In the genomic region with DNA sequence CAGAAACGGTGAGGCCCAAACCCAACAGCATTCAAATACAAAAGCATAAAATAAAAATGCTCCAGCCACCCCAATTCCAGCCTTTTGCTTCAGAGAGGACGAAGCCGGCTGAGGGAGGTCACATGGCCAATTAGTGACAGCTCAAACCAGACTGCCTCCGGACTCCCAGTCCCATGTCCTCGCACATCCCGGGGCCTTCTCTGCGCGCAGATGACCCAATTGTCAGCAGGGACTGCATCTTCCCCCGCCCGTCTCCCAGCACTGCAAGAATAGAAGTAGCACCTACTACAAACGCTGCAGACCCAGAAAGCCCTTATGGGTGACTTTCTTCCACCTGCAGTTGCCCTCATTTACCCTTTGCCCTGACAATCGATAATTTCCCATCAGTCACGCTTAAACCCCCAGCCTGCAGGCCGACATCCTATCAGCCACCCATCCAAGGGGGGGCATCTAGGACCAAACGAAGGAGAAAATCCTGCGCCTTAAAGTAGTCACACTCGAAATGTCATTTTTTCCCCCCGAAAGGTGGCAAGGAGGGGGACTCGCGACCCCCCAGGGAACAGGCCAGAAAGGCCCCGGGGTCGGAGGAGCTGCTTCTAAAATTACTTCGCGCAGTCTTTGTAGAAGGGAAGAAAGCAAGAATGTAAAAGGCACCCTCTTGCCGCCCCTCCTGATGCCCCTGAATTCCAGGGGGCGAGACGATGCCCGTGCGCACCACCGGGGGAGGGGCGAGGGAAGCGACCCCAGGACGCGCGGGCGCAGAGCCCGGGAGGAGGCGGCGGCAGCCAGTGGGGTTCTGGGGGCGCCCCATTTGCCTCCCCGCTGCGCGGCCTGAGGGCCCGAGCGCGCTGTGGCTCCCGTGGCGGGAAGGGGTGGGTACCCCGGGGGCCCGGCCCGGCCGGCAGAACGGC, we compare ENCODE assay signal across 8 cellular contexts. TPM values are rescaled to one million over a fixed set of nuclear protein-coding genes. Genes with fewer than 3 reads are reported as not detected.
DNase-seq lines count a peak whose midpoint lies in the region; ATAC-seq and TF ChIP-seq lines count a peak whose summit lies in the region.

No MANE protein-coding gene starts in this region.

- DNase-seq in BJ (ENCODE audit: low read depth) (no peak), NCI-H2196 (lab: John Stamatoyannopoulos, UW; ENCODE audit: unreplicated experiment) (peak; percentile 18), fibroblast of the aortic adventitia (ENCODE audit: low read depth) (no peak), vagina (ENCODE audit: extremely low spot score in 2 of 2) (no peak)
- DNase-seq in activated T-helper 2 cell treated with anti-CD3 and anti-CD28 coated beads, Interferon-gamma antibody, Interleukin-2, Interleukin-4, amounts not matched to agents 10 μg/mL and 5 μg/mL and 100 μg/mL, durations not matched to agents 14 hours and 24 hours and 36 hours (ENCODE audit: low spot score): peak; percentile 21

- H3K4me1 ChIP-seq in vagina: peaks cover 16% of the 10 kb centered on the region

- H3K36me3 Mint-ChIP-seq in activated T-helper 2 cell treated with anti-CD3 and anti-CD28 coated beads, Interferon-gamma antibody, Interleukin-2, Interleukin-4, amounts not matched to agents 10 μg/mL and 5 μg/mL and 100 μg/mL, durations not matched to agents 14 hours and 24 hours and 36 hours (ENCODE audit: low read depth): no peaks in the 10 kb centered on the region
- H3K36me3 Mint-ChIP-seq in nephron (ENCODE audit: low read depth): no peaks in the 10 kb centered on the region

- peak overlapping the region; percentile 83 for H3K4me3 Mint-ChIP-seq in activated T-helper 2 cell treated with anti-CD3 and anti-CD28 coated beads, Interferon-gamma antibody, Interleukin-2, Interleukin-4, amounts not matched to agents 10 μg/mL and 5 μg/mL and 100 μg/mL, durations not matched to agents 14 hours and 24 hours and 36 hours (ENCODE audit: low read depth)
- peak overlapping the region; percentile 86 to 98 (median 94) for H3K4me3 Mint-ChIP-seq in nephron

- TF ChIP-seq POLR2A in vagina (IDR thresholded peaks at IDR 0.05): no peak

- peaks cover 12% of the 10 kb centered on the region for H3K27me3 Mint-ChIP-seq in activated T-helper 2 cell treated with anti-CD3 and anti-CD28 coated beads, Interferon-gamma antibody, Interleukin-2, Interleukin-4, amounts not matched to agents 10 μg/mL and 5 μg/mL and 100 μg/mL, durations not matched to agents 14 hours and 24 hours and 36 hours (ENCODE audit: low read depth)
- H3K27me3 Mint-ChIP-seq in nephron (ENCODE audit: low read depth): peaks cover 6% of the 10 kb centered on the region

- H3K9me3 Mint-ChIP-seq in activated T-helper 2 cell treated with anti-CD3 and anti-CD28 coated beads, Interferon-gamma antibody, Interleukin-2, Interleukin-4, amounts not matched to agents 10 μg/mL and 5 μg/mL and 100 μg/mL, durations not matched to agents 14 hours and 24 hours and 36 hours: no peaks in the 10 kb centered on the region
- H3K9me3 Mint-ChIP-seq in nephron: no peaks in the 10 kb centered on the region

- peak overlapping the region; percentile 24 for H3K27ac ChIP-seq in vagina

- intact Hi-C loops in activated T-helper 2 cell treated with anti-CD3 and anti-CD28 coated beads, Interferon-gamma antibody, Interleukin-2, Interleukin-4, amounts not matched to agents 10 μg/mL and 5 μg/mL and 100 μg/mL, durations not matched to agents 14 hours and 24 hours and 36 hours (cut with micrococcal nuclease): loop anchor here (5.0 kb wide), 2 partner anchors 43 to 77 kb away; no protein-coding TSS in a partner anchor
- intact Hi-C loops in vagina (cut with DNase I): no loop called here

- H3K4me1 Mint-ChIP-seq in activated T-helper 2 cell treated with anti-CD3 and anti-CD28 coated beads, Interferon-gamma antibody, Interleukin-2, Interleukin-4, amounts not matched to agents 10 μg/mL and 5 μg/mL and 100 μg/mL, durations not matched to agents 14 hours and 24 hours and 36 hours (ENCODE audit: low read depth): peaks cover 28% of the 10 kb centered on the region
- peaks cover 20% of the 10 kb centered on the region for H3K4me1 Mint-ChIP-seq in nephron

- H3K27me3 ChIP-seq in BJ (ENCODE audit: control insufficient read depth, insufficient read depth, low read length) (no peaks in the 10 kb centered on the region; the same call in 1 of the 2 replicates), vagina (no peaks in the 10 kb centered on the region)

- H3K36me3 ChIP-seq in BJ (ENCODE audit: control insufficient read depth, insufficient read depth, low read length) (no peaks in the 10 kb centered on the region), vagina (no peaks in the 10 kb centered on the region)

- H3K27ac Mint-ChIP-seq in activated T-helper 2 cell treated with anti-CD3 and anti-CD28 coated beads, Interferon-gamma antibody, Interleukin-2, Interleukin-4, amounts not matched to agents 10 μg/mL and 5 μg/mL and 100 μg/mL, durations not matched to agents 14 hours and 24 hours and 36 hours: peak overlapping the region; percentile 77
- H3K27ac Mint-ChIP-seq in nephron: peak overlapping the region in 2 of 3 experiments; percentile 48 to 51

- ATAC-seq in GM19463 (IDR thresholded peaks at IDR 0.05; ENCODE audit: unreplicated experiment): peak; percentile 38
- ATAC-seq in HG02763 (IDR thresholded peaks at IDR 0.05; ENCODE audit: unreplicated experiment): no peak

- TF ChIP-seq CTCF in BJ (IDR thresholded peaks at IDR 0.05; ENCODE audit: insufficient read depth, low read depth, low read length) (no peak), fibroblast of the aortic adventitia (IDR thresholded peaks at IDR 0.05; ENCODE audit: insufficient read depth, low read length) (no peak), nephron (IDR thresholded peaks at IDR 0.05; ENCODE audit: unreplicated experiment in 3 of 3) (no peak), vagina (IDR thresholded peaks at IDR 0.05) (no peak)

- CTCF ChIA-PET in BJ (lab: Yijun Ruan, JAX): interaction anchor here (0.5 to 2.0 kb wide), 3 partner anchors 94 to 827 kb away, joined by 3 to 5 read pairs (median 4); no protein-coding TSS in a partner anchor

- POLR2A ChIA-PET in BJ (lab: Charles Lee): no interaction called here

- H3K9me3 ChIP-seq in vagina: no peaks in the 10 kb centered on the region

- H3K4me3 ChIP-seq in BJ (ENCODE audit: low read depth, low read length) (peak overlapping the region; percentile 75), fibroblast of the aortic adventitia (ENCODE audit: low read depth, low read length) (peak overlapping the region; percentile 76), vagina (peak overlapping the region; percentile 67)

RNA-seq across cellular contexts. Expression of gene SLC23A2, which starts 0.8 kb away (rescaled TPM):
- polyA plus RNA-seq in BJ (2011; rRNA removed): 8.0 and 11.2 TPM in 2 replicates
- polyA minus RNA-seq in BJ (2011; rRNA and poly(A)+ RNA removed): 12.4 and 14.7 TPM in 2 replicates
- 21.3 and 22.4 TPM in 2 replicates for total RNA-seq in activated T-helper 2 cell treated with anti-CD3 and anti-CD28 coated beads, Interferon-gamma antibody, Interleukin-2, Interleukin-4, amounts not matched to agents 10 μg/mL and 5 μg/mL and 100 μg/mL, durations not matched to agents 14 hours and 24 hours and 36 hours
- total RNA-seq in fibroblast of the aortic adventitia (ENCODE audit: low replicate concordance): 8.9 and 24.6 TPM in 2 replicates
- total RNA-seq in vagina: 14.7 TPM

Comparison
In these comparisons a context has a peak if more than half of its experiments do, and no peak if none do; other contexts are left out.
1. DNase-seq: peak in NCI-H2196 (single experiment) and activated T-helper 2 cell treated with anti-CD3 and anti-CD28 coated beads, Interferon-gamma antibody, Interleukin-2, Interleukin-4, amounts not matched to agents 10 μg/mL and 5 μg/mL and 100 μg/mL, durations not matched to agents 14 hours and 24 hours and 36 hours (single experiment); none in BJ (single experiment), fibroblast of the aortic adventitia (single experiment) and vagina (0 of 2).
2. Peak in every context shown above with its lines, with median percentiles within 50 percentile points of each other: H3K4me3 ChIP-seq.